In genomic region chr14:100405752-100406455, GRCh38 we compare ENCODE assay signal across 16 cellular contexts. TPM values are rescaled to one million over a fixed set of nuclear protein-coding genes. Genes with fewer than 3 reads are reported as not detected.
DNase-seq lines count a peak whose midpoint lies in the region; ATAC-seq, FAIRE-seq and TF ChIP-seq lines count a peak whose summit lies in the region.
"Had no signal": no experiment of that assay in that cellular context is flagged by ENCODE, and none has a peak within 500 bp of the region (broad histone marks: within the 10 kb centered on the region; RNA-seq: fewer than 3 reads in every experiment).

No MANE protein-coding gene starts in this region.

- peak overlapping the region in 1 of 2 donors; percentile 42 for H3K9ac ChIP-seq in colonic mucosa (ENCODE audit: low read depth in 2 of 2, low read length in 2 of 2)

- H3K36me3 Mint-ChIP-seq in activated CD4-positive, alpha-beta T cell treated with anti-CD3 and anti-CD28 coated beads, Interleukin-2, amount 10 ng/mL, durations not matched to agents 7 days and 5 days (ENCODE audit: low read depth), result peaks cover 3% of the 10 kb centered on the region

- no peaks in the 10 kb centered on the region for H3K36me3 ChIP-seq in colonic mucosa
- H3K36me3 ChIP-seq in pancreas, result no peaks in the 10 kb centered on the region
- H3K36me3 ChIP-seq in ovary, result no peaks in the 10 kb centered on the region
- H3K36me3 ChIP-seq: heart right ventricle, left lung, tibial nerve had no signal

- H3K4me3 Mint-ChIP-seq in activated CD4-positive, alpha-beta T cell treated with anti-CD3 and anti-CD28 coated beads, Interleukin-2, amount 10 ng/mL, durations not matched to agents 7 days and 5 days, result no peak overlapping the region
- H3K4me3 Mint-ChIP-seq: neural crest cell had no signal

- peaks cover 11% of the 10 kb centered on the region for H3K4me1 ChIP-seq in colonic mucosa
- peaks cover 26 to 39% (median 26%) of the 10 kb centered on the region in 3 donors for H3K4me1 ChIP-seq in pancreas
- H3K4me1 ChIP-seq in ovary (ENCODE audit: insufficient read depth), result no peaks in the 10 kb centered on the region

- peak overlapping the region; percentile 86 for H3K27ac ChIP-seq in colonic mucosa
- peak overlapping the region; percentile 19 to 77 (median 50) for H3K27ac ChIP-seq in pancreas
- H3K27ac ChIP-seq in ovary, result no peak overlapping the region

- H3K27me3 ChIP-seq in colonic mucosa (no peaks in the 10 kb centered on the region), pancreas (no peaks in the 10 kb centered on the region), ovary (no peaks in the 10 kb centered on the region)
- H3K27me3 ChIP-seq: heart right ventricle, left lung, tibial nerve had no signal

- TF ChIP-seq CTCF in colonic mucosa (IDR thresholded peaks at IDR 0.05) (no peak), pancreas (IDR thresholded peaks at IDR 0.05) (no peak), ovary (IDR thresholded peaks at IDR 0.05) (no peak)

- H3K4me1 Mint-ChIP-seq in activated CD4-positive, alpha-beta T cell treated with anti-CD3 and anti-CD28 coated beads, Interleukin-2, amount 10 ng/mL, durations not matched to agents 7 days and 5 days, result peaks cover 39% of the 10 kb centered on the region

- 50 to 54% methylated on average over 12 of the region's 12 CpGs for WGBS in pancreas, 2 donors
- 84 to 91% (median 90%) methylated on average over 12 of the region's 12 CpGs for WGBS in ovary, 3 donors

- DNase-seq in activated CD4-positive, alpha-beta T cell treated with anti-CD3 and anti-CD28 coated beads, Interleukin-2, amount 10 ng/mL, durations not matched to agents 7 days and 5 days, result no peak
- DNase-seq in activated CD4-positive, alpha-beta T cell treated with anti-CD3 and anti-CD28 coated beads, Interleukin-2, amount 50 U/mL, for 48 hours, result no peak
- DNase-seq in NCI-H526 treated with DMSO at 0.1 percent for 48 hours (lab: John Stamatoyannopoulos, UW) (peak; percentile 58), colonic mucosa (peak; percentile 59), pancreas (peak in 2 of 6 donors; percentile 56 to 63), ovary (no peak)
- DNase-seq: activated CD4-positive, alpha-beta T cell treated with anti-CD3 and anti-CD28 coated beads, Interleukin-2, amount 50 U/mL, for 4 hours; activated naive CD4-positive, alpha-beta T cell; heart right ventricle; Karpas-422 had no signal

- TF ChIP-seq EP300 in ovary (IDR thresholded peaks at IDR 0.05), result no peak

- no peak for FAIRE-seq in pancreas (lab: Jason Lieb, UNC)

- H3K9me3 ChIP-seq in colonic mucosa (no peaks in the 10 kb centered on the region), pancreas (no peaks in the 10 kb centered on the region), ovary (no peaks in the 10 kb centered on the region)
- H3K9me3 ChIP-seq: heart right ventricle, left lung, tibial nerve had no signal

- CTCF ChIA-PET in activated CD4-positive, alpha-beta T cell treated with anti-CD3 and anti-CD28 coated beads, Interleukin-2, amount 10 ng/mL, durations not matched to agents 7 days and 5 days (lab: Charles Lee), result interaction anchor here (0.6 to 1.5 kb wide), 2 partner anchors 19 to 33 kb away, joined by 3 to 4 read pairs; no protein-coding TSS in a partner anchor

- TF ChIP-seq POLR2A in ovary (IDR thresholded peaks at IDR 0.05), result no peak

- intact Hi-C loops in colonic mucosa (cut with DNase I), result no loop called here
- intact Hi-C loops in pancreas (cut with DNase I), result no loop called here
- intact Hi-C loops in ovary (cut with DNase I), result no loop called here

- POLR2A ChIA-PET in activated CD4-positive, alpha-beta T cell treated with anti-CD3 and anti-CD28 coated beads, Interleukin-2, amount 10 ng/mL, durations not matched to agents 7 days and 5 days (lab: Charles Lee), result no interaction called here

- no peaks in the 10 kb centered on the region for H3K27me3 Mint-ChIP-seq in activated CD4-positive, alpha-beta T cell treated with anti-CD3 and anti-CD28 coated beads, Interleukin-2, amount 10 ng/mL, durations not matched to agents 7 days and 5 days

- H3K27ac Mint-ChIP-seq in activated CD4-positive, alpha-beta T cell treated with anti-CD3 and anti-CD28 coated beads, Interleukin-2, amount 10 ng/mL, durations not matched to agents 7 days and 5 days, result peak overlapping the region; percentile 94

- H3K9me3 Mint-ChIP-seq in activated CD4-positive, alpha-beta T cell treated with anti-CD3 and anti-CD28 coated beads, Interleukin-2, amount 10 ng/mL, durations not matched to agents 7 days and 5 days, result no peaks in the 10 kb centered on the region
- H3K9me3 Mint-ChIP-seq: neural crest cell had no signal

- H3K4me3 ChIP-seq in colonic mucosa (no peak overlapping the region), pancreas (no peak overlapping the region), ovary (no peak overlapping the region)
- H3K4me3 ChIP-seq: heart right ventricle, left lung, smooth muscle cell, tibial nerve had no signal

- peak; percentile 60 to 83 (median 72) for ATAC-seq in pancreas
- ATAC-seq in GM18498 (IDR thresholded peaks at IDR 0.05; ENCODE audit: unreplicated experiment), result no peak
- ATAC-seq in HG03196 (IDR thresholded peaks at IDR 0.05; ENCODE audit: unreplicated experiment), result no peak

RNA-seq across cellular contexts. Expression of gene WDR25, which starts 29.6 kb away (rescaled TPM):
- total RNA-seq in activated CD4-positive, alpha-beta T cell treated with anti-CD3 and anti-CD28 coated beads, Interleukin-2, amount 10 ng/mL, durations not matched to agents 7 days and 5 days, result 1 to 10 TPM; 6.8 to 7.0 TPM
- total RNA-seq in colonic mucosa (10 to 100 TPM in 1 of 2 donors, 1 to 10 TPM in 1; 5.8 to 12.4 TPM), pancreas (1 to 10 TPM; 4.1 to 7.7 (median 6.3) TPM), ovary (10 to 100 TPM in 3 of 7 donors, 1 to 10 TPM in 4; 8.4 to 16.9 (median 9.8) TPM)
- polyA plus RNA-seq in pancreas (1 to 10 TPM; 6.3 to 8.9 TPM), ovary (1 to 10 TPM; 4.2 to 7.4 TPM)

Comparison
In these comparisons a context has a peak if more than half of its experiments do, and no peak if none do; other contexts are left out.
1. DNase-seq: peak in NCI-H526 treated with DMSO at 0.1 percent for 48 hours (single experiment) and colonic mucosa (single experiment); none in activated CD4-positive, alpha-beta T cell treated with anti-CD3 and anti-CD28 coated beads, Interleukin-2, amount 10 ng/mL, durations not matched to agents 7 days and 5 days (single experiment), activated CD4-positive, alpha-beta T cell treated with anti-CD3 and anti-CD28 coated beads, Interleukin-2, amount 50 U/mL, for 48 hours (0 of 2) and ovary (0 of 5).
2. H3K27ac ChIP-seq: peak in colonic mucosa (single experiment) and pancreas (4 of 4); none in ovary (0 of 2).
3. ATAC-seq: peak in pancreas (4 of 4); none in GM18498 (single experiment) and HG03196 (single experiment).